In genomic region chr1:21909787-21910503, GRCh38 we compare ENCODE assay signal across 8 cellular contexts. TPM values are rescaled to one million over a fixed set of nuclear protein-coding genes. Genes with fewer than 3 reads are reported as not detected.
A peak's percentile ranks its signal among the peaks of the same experiment; 100 is the strongest.
DNase-seq lines count a peak whose midpoint lies in the region; ATAC-seq, FAIRE-seq and TF ChIP-seq lines count a peak whose summit lies in the region.

No MANE protein-coding gene starts in this region.

- H3K4me3 ChIP-seq in HL-60 (replicated peaks; ENCODE audit: insufficient read depth, low read length) (no peak overlapping the region), right cardiac atrium (ENCODE audit: low read length) (no peak overlapping the region)

- H3K27me3 ChIP-seq in HL-60 (ENCODE audit: insufficient read depth, poor library complexity, severe bottlenecking) (no peaks in the 10 kb centered on the region), right cardiac atrium (ENCODE audit: control insufficient read depth, insufficient read depth) (no peaks in the 10 kb centered on the region)

- H3K9me3 ChIP-seq in right cardiac atrium (ENCODE audit: control insufficient read depth, low read length): no peaks in the 10 kb centered on the region

- intact Hi-C loops in right cardiac atrium (cut with DNase I): loop anchor here in 1 of 4 donors (5.0 kb wide), 1 partner anchor 32 kb away; no protein-coding TSS in a partner anchor

- peak in 1 of 2 experiments; percentile 74 for DNase-seq in HL-60 (ENCODE audit: low read depth in 1 of 2, low spot score in 1 of 2)
- peak; percentile 55 to 73 for DNase-seq in activated T-cell treated with anti-CD3 and anti-CD28 coated beads, Interleukin-2, amount 50 U/mL, for 48 hours
- DNase-seq in right cardiac atrium: peak; percentile 81 to 90 (median 85)
- DNase-seq in stimulated activated CD4-positive, alpha-beta T cell treated with anti-CD3 and anti-CD28 coated beads, Interleukin-2, amount 100 ng/mL, for 24 hours: peak; percentile 37 to 46
- no peak for DNase-seq in midbrain (lab: John Stamatoyannopoulos, UW)
- no peak for DNase-seq in GM19239 (ENCODE audit: insufficient read length, low spot score)

- 11% methylated on average over 9 of the region's 9 CpGs for WGBS in right cardiac atrium

- H3K27ac ChIP-seq in HL-60 (replicated peaks) (peak overlapping the region; percentile 49), right cardiac atrium (ENCODE audit: low read length) (peak overlapping the region; percentile 99)

- ATAC-seq in right cardiac atrium (peak; percentile 48 to 63), GM18520 (IDR thresholded peaks at IDR 0.05; ENCODE audit: unreplicated experiment) (no peak), GM21390 (IDR thresholded peaks at IDR 0.05; ENCODE audit: unreplicated experiment) (no peak)

- TF ChIP-seq CTCF in HL-60 (IDR thresholded peaks at IDR 0.05; ENCODE audit: insufficient read depth, low read length): no peak

- no peak for FAIRE-seq in GM19239 (lab: Jason Lieb, UNC)

- peaks cover 65% of the 10 kb centered on the region for H3K4me1 ChIP-seq in right cardiac atrium (ENCODE audit: control insufficient read depth, insufficient read depth, low read length)

RNA-seq across cellular contexts. Expression of gene HSPG2, which starts 27.2 kb away (rescaled TPM):
- total RNA-seq in right cardiac atrium: 100 to 1,000 TPM; 320 to 659 (median 492) TPM
- 257 TPM for polyA plus RNA-seq in right cardiac atrium

Comparison
In these comparisons a context has a peak if more than half of its experiments do, and no peak if none do; other contexts are left out.
1. DNase-seq: peak in activated T-cell treated with anti-CD3 and anti-CD28 coated beads, Interleukin-2, amount 50 U/mL, for 48 hours (2 of 2), right cardiac atrium (3 of 3) and stimulated activated CD4-positive, alpha-beta T cell treated with anti-CD3 and anti-CD28 coated beads, Interleukin-2, amount 100 ng/mL, for 24 hours (2 of 2); none in midbrain (single experiment) and GM19239 (single experiment).
2. ATAC-seq: peak in right cardiac atrium (2 of 2); none in GM18520 (single experiment) and GM21390 (single experiment).